Comparison of ENCODE assay signal across 8 cellular contexts in genomic region chr19:50333737-50334617, GRCh38. TPM values are rescaled to one million over a fixed set of nuclear protein-coding genes. Genes with fewer than 3 reads are reported as not detected.
A peak's percentile ranks its signal among the peaks of the same experiment; 100 is the strongest.
DNase-seq lines count a peak whose midpoint lies in the region; ATAC-seq and TF ChIP-seq lines count a peak whose summit lies in the region.

No MANE protein-coding gene starts in this region.

- no peak for TF ChIP-seq CTCF in psoas muscle (IDR thresholded peaks at IDR 0.05)
- no peak for TF ChIP-seq CTCF in vagina (IDR thresholded peaks at IDR 0.05)

- CTCF ChIA-PET in activated naive CD4-positive, alpha-beta T cell treated with anti-CD3 and anti-CD28 coated beads for 36 hours (lab: Charles Lee) = interaction anchor here (0.6 to 1.7 kb wide), 2 partner anchors 23 to 187 kb away, joined by 3 to 10 read pairs; no protein-coding TSS in a partner anchor

- in situ Hi-C loops in ACHN (cut with HindIII; ENCODE audit: low pct_ligation_motif_present, low pct_unique_long_range_greater_than_20kb, low sequenced_read_pairs) = no loop called here

- H3K27me3 Mint-ChIP-seq in activated naive CD4-positive, alpha-beta T cell treated with anti-CD3 and anti-CD28 coated beads for 36 hours (ENCODE audit: low read depth) = peaks cover 37% of the 10 kb centered on the region

- H3K9me3 ChIP-seq in psoas muscle = no peaks in the 10 kb centered on the region
- no peaks in the 10 kb centered on the region for H3K9me3 ChIP-seq in vagina

- H3K4me3 ChIP-seq in psoas muscle (peak overlapping the region; percentile 68), vagina (peak overlapping the region; percentile 27 to 48)

- H3K4me1 Mint-ChIP-seq in activated naive CD4-positive, alpha-beta T cell treated with anti-CD3 and anti-CD28 coated beads for 36 hours (ENCODE audit: low read depth) = peaks cover 58% of the 10 kb centered on the region

- peaks cover 8% of the 10 kb centered on the region for H3K36me3 Mint-ChIP-seq in activated naive CD4-positive, alpha-beta T cell treated with anti-CD3 and anti-CD28 coated beads for 36 hours (ENCODE audit: low read depth)

- TF ChIP-seq POLR2A in vagina (IDR thresholded peaks at IDR 0.05) = peak in 1 of 2 donors; percentile 46

- H3K4me3 Mint-ChIP-seq in activated naive CD4-positive, alpha-beta T cell treated with anti-CD3 and anti-CD28 coated beads for 36 hours = peak overlapping the region; percentile 73

- peaks cover 3% of the 10 kb centered on the region for H3K4me1 ChIP-seq in psoas muscle
- peaks cover 41% of the 10 kb centered on the region for H3K4me1 ChIP-seq in vagina

- ATAC-seq in GM18858 (IDR thresholded peaks at IDR 0.05; ENCODE audit: unreplicated experiment) = peak; percentile 20
- peak; percentile 15 for ATAC-seq in HG03159 (IDR thresholded peaks at IDR 0.05; ENCODE audit: unreplicated experiment)
- peak; percentile 34 to 65 (median 45) for ATAC-seq in psoas muscle

- 10% methylated on average over 53 to 54 of the region's 54 CpGs for whole genome bisulfite sequencing in psoas muscle, 3 donors

- intact Hi-C loops in activated naive CD4-positive, alpha-beta T cell treated with anti-CD3 and anti-CD28 coated beads for 36 hours (cut with micrococcal nuclease) = loop anchor here (1.0 to 10.0 kb wide), 2 partner anchors 42 to 391 kb away; partner anchors contain the start of genes CLEC11A and NR1H2
- intact Hi-C loops in cardiac septum (cut with DNase I) = no loop called here
- intact Hi-C loops in psoas muscle (cut with DNase I) = no loop called here
- intact Hi-C loops in vagina (cut with DNase I) = no loop called here

- H3K27me3 ChIP-seq in psoas muscle (ENCODE audit: insufficient read depth in 3 of 3, low read length in 2 of 3) = peaks cover 0 to 12% (median 2%) of the 10 kb centered on the region in 3 donors
- no peaks in the 10 kb centered on the region for H3K27me3 ChIP-seq in vagina

- H3K9me3 Mint-ChIP-seq in activated naive CD4-positive, alpha-beta T cell treated with anti-CD3 and anti-CD28 coated beads for 36 hours = no peaks in the 10 kb centered on the region

- H3K27ac Mint-ChIP-seq in activated naive CD4-positive, alpha-beta T cell treated with anti-CD3 and anti-CD28 coated beads for 36 hours = peak overlapping the region; percentile 86

- DNase-seq in ACHN (peak; percentile 37), RPMI7951 (ENCODE audit: low read depth) (peak; percentile 68), cardiac septum (ENCODE audit: low spot score) (peak; percentile 86), psoas muscle (peak; percentile 72 to 90), vagina (ENCODE audit: extremely low spot score in 2 of 2) (no peak)
- no peak for DNase-seq in activated naive CD4-positive, alpha-beta T cell treated with anti-CD3 and anti-CD28 coated beads for 36 hours

- H3K27ac ChIP-seq in psoas muscle (peak overlapping the region; percentile 81), vagina (peak overlapping the region; percentile 53)

- no peaks in the 10 kb centered on the region for H3K36me3 ChIP-seq in psoas muscle (ENCODE audit: insufficient read depth in 1 of 2, low read depth in 1 of 2)
- H3K36me3 ChIP-seq in vagina = no peaks in the 10 kb centered on the region

RNA-seq across cellular contexts. Expression of gene KCNC3, which starts 4.8 kb away (rescaled TPM):
- 0.12 TPM in 1 of 2 replicates, not detected in the other for total RNA-seq in RPMI7951 (2014; rRNA removed; shearing (Covaris generic))
- total RNA-seq in activated naive CD4-positive, alpha-beta T cell treated with anti-CD3 and anti-CD28 coated beads for 36 hours = 1 to 10 TPM; 2.0 to 2.4 TPM
- total RNA-seq in cardiac septum (3.8 TPM), psoas muscle (1 to 10 TPM in 3 of 4 donors, under 1 TPM in 1; 0.65 to 2.4 (median 1.5) TPM), vagina (0.98 TPM)
- 1 to 10 TPM in 1 of 3 donors, under 1 TPM in 2; 0.10 to 1.1 (median 0.64) TPM for polyA plus RNA-seq in psoas muscle

RNA-seq across cellular contexts. Expression of gene NAPSA, which starts 31.5 kb away (rescaled TPM):
- total RNA-seq in RPMI7951 (2014; rRNA removed; shearing (Covaris generic)) = under 0.01 TPM in 1 of 2 replicates, not detected in the other
- total RNA-seq in activated naive CD4-positive, alpha-beta T cell treated with anti-CD3 and anti-CD28 coated beads for 36 hours = 10 to 100 TPM; 40.2 to 41.0 TPM
- 0.24 TPM for total RNA-seq in cardiac septum
- under 1 TPM in 1 of 4 donors, not detected in 3; 0.29 TPM for total RNA-seq in psoas muscle
- under 1 TPM; 0.10 to 0.47 (median 0.25) TPM for polyA plus RNA-seq in psoas muscle
- 0.74 TPM for total RNA-seq in vagina

RNA-seq across cellular contexts. Expression of gene NR1H2, which starts 42.3 kb away (rescaled TPM):
- total RNA-seq in RPMI7951 (2014; rRNA removed; shearing (Covaris generic)) = 92.0 and 102 TPM in 2 replicates
- total RNA-seq in activated naive CD4-positive, alpha-beta T cell treated with anti-CD3 and anti-CD28 coated beads for 36 hours = 10 to 100 TPM; 47.2 to 49.3 TPM
- 86.3 TPM for total RNA-seq in cardiac septum
- 100 to 1,000 TPM in 3 of 4 donors, 10 to 100 TPM in 1; 74.9 to 136 (median 119) TPM for total RNA-seq in psoas muscle
- polyA plus RNA-seq in psoas muscle = 100 to 1,000 TPM; 135 to 153 (median 139) TPM
- 84.7 TPM for total RNA-seq in vagina

RNA-seq across cellular contexts. Expression of gene POLD1, which starts 50.2 kb away (rescaled TPM):
- 38.6 and 42.7 TPM in 2 replicates for total RNA-seq in RPMI7951 (2014; rRNA removed; shearing (Covaris generic))
- total RNA-seq in activated naive CD4-positive, alpha-beta T cell treated with anti-CD3 and anti-CD28 coated beads for 36 hours = 100 to 1,000 TPM; 221 to 224 TPM
- total RNA-seq in cardiac septum (8.0 TPM), psoas muscle (1 to 10 TPM; 4.5 to 9.7 (median 7.2) TPM), vagina (16.7 TPM)
- polyA plus RNA-seq in psoas muscle = 1 to 10 TPM; 6.6 to 8.1 (median 6.9) TPM

Comparison
In these comparisons a context has a peak if more than half of its experiments do, and no peak if none do; other contexts are left out.
1. DNase-seq: peak in ACHN (single experiment), RPMI7951 (single experiment), cardiac septum (single experiment) and psoas muscle (2 of 2); none in activated naive CD4-positive, alpha-beta T cell treated with anti-CD3 and anti-CD28 coated beads for 36 hours (single experiment) and vagina (0 of 2).
2. RNA of gene NAPSA, which starts 31.5 kb away (total RNA-seq): 40.2 to 41.0 TPM in activated naive CD4-positive, alpha-beta T cell treated with anti-CD3 and anti-CD28 coated beads for 36 hours; 0.74 TPM in vagina (single experiment), 0.29 TPM in psoas muscle, 0.24 TPM in cardiac septum (single experiment) and under 0.01 TPM in RPMI7951; every median in the first group is over 10 times any median in the second.
3. Peak in every context shown above with its lines, with median percentiles within 50 percentile points of each other: ATAC-seq.